8 cellular contexts compared by ENCODE assay signal in genomic region chr11:66744485-66745355, GRCh38. TPM values are rescaled to one million over a fixed set of nuclear protein-coding genes. Genes with fewer than 3 reads are reported as not detected.
DNase-seq lines count a peak whose midpoint lies in the region; ATAC-seq and TF ChIP-seq lines count a peak whose summit lies in the region.

No MANE protein-coding gene starts in this region.

- H3K9ac ChIP-seq in BLaER1 treated with 17β-estradiol and CSF1 and Interleukin-3, amounts not matched to agents 10 nM and 100 nM: peak overlapping the region; percentile 80 to 92 (median 86)
- H3K9ac ChIP-seq in duodenal mucosa (ENCODE audit: low read depth in 1 of 2, low read length in 2 of 2): peak overlapping the region; percentile 87 to 90

- H3K9me3 Mint-ChIP-seq in activated CD4-positive, alpha-beta memory T cell treated with anti-CD3 and anti-CD28 coated beads, Interleukin-2, amount 10 ng/mL, durations not matched to agents 7 days and 5 days: peaks cover 10% of the 10 kb centered on the region

- peak; percentile 83 for ATAC-seq in GM19372 (IDR thresholded peaks at IDR 0.05; ENCODE audit: low read depth, unreplicated experiment)
- ATAC-seq in HG03565 (IDR thresholded peaks at IDR 0.05; ENCODE audit: unreplicated experiment): peak; percentile 80
- peak; percentile 94 to 95 for ATAC-seq in lower lobe of right lung

- H3K4me3 ChIP-seq in BLaER1 treated with 17β-estradiol and CSF1 and Interleukin-3, amounts not matched to agents 10 nM and 100 nM: peak overlapping the region; percentile 71 to 96 (median 81)
- H3K4me3 ChIP-seq in duodenal mucosa (ENCODE audit: low read depth in 1 of 2, low read length in 2 of 2) (peak overlapping the region; percentile 84 to 90), lower lobe of right lung (peak overlapping the region; percentile 87)

- intact Hi-C loops in lower lobe of right lung (cut with DNase I): no loop called here

- H3K27me3 Mint-ChIP-seq in activated CD4-positive, alpha-beta memory T cell treated with anti-CD3 and anti-CD28 coated beads, Interleukin-2, amount 10 ng/mL, durations not matched to agents 7 days and 5 days: no peaks in the 10 kb centered on the region

- H4K20me1 ChIP-seq in BLaER1 treated with 17β-estradiol and CSF1 and Interleukin-3, amounts not matched to agents 10 nM and 100 nM: no peaks in the 10 kb centered on the region; a peak in 1 of 22 replicates

- H3K36me3 Mint-ChIP-seq in activated CD4-positive, alpha-beta memory T cell treated with anti-CD3 and anti-CD28 coated beads, Interleukin-2, amount 10 ng/mL, durations not matched to agents 7 days and 5 days (ENCODE audit: low read depth): peaks cover 5% of the 10 kb centered on the region

- peaks cover 15 to 29% (median 21%) of the 10 kb centered on the region in 11 experiments for H3K9me3 ChIP-seq in BLaER1 treated with 17β-estradiol and CSF1 and Interleukin-3, amounts not matched to agents 10 nM and 100 nM (replicated peaks in 1 of 11)
- H3K9me3 ChIP-seq in duodenal mucosa (ENCODE audit: control insufficient read depth in 1 of 2, low read length in 2 of 2) (no peaks in the 10 kb centered on the region), lower lobe of right lung (no peaks in the 10 kb centered on the region)

- peak overlapping the region; percentile 87 for H3K4me3 Mint-ChIP-seq in activated CD4-positive, alpha-beta memory T cell treated with anti-CD3 and anti-CD28 coated beads, Interleukin-2, amount 10 ng/mL, durations not matched to agents 7 days and 5 days

- peaks cover 11 to 21% (median 16%) of the 10 kb centered on the region in 10 experiments; a peak in 19 of 20 replicates for H3K4me1 ChIP-seq in BLaER1 treated with 17β-estradiol and CSF1 and Interleukin-3, amounts not matched to agents 10 nM and 100 nM
- H3K4me1 ChIP-seq in duodenal mucosa (ENCODE audit: control insufficient read depth in 1 of 2, insufficient read depth in 2 of 2, low read length in 2 of 2) (peaks cover 9% of the 10 kb centered on the region in 2 donors), lower lobe of right lung (peaks cover 8% of the 10 kb centered on the region)

- peak overlapping the region; percentile 63 for H3K27ac Mint-ChIP-seq in activated CD4-positive, alpha-beta memory T cell treated with anti-CD3 and anti-CD28 coated beads, Interleukin-2, amount 10 ng/mL, durations not matched to agents 7 days and 5 days

- no peak for TF ChIP-seq CTCF in lower lobe of right lung (IDR thresholded peaks at IDR 0.05)

- 0 out of 22 replicates have a peak, but pooled peaks cover 0 to 6% (median 0%) of the 10 kb centered on the region in 11 experiments for H3K36me3 ChIP-seq in BLaER1 treated with 17β-estradiol and CSF1 and Interleukin-3, amounts not matched to agents 10 nM and 100 nM
- H3K36me3 ChIP-seq in duodenal mucosa (ENCODE audit: control insufficient read depth in 1 of 2, insufficient read depth in 2 of 2, low read length in 2 of 2) (no peaks in the 10 kb centered on the region), lower lobe of right lung (no peaks in the 10 kb centered on the region)

- no peaks in the 10 kb centered on the region for H3K27me3 ChIP-seq in BLaER1 treated with 17β-estradiol and CSF1 and Interleukin-3, amounts not matched to agents 10 nM and 100 nM
- H3K27me3 ChIP-seq in duodenal mucosa (ENCODE audit: control insufficient read depth in 1 of 2, insufficient read depth in 2 of 2, low read length in 2 of 2) (no peaks in the 10 kb centered on the region), lower lobe of right lung (ENCODE audit: low read depth) (no peaks in the 10 kb centered on the region)

- peak overlapping the region; percentile 82 to 96 (median 94) for H3K4me2 ChIP-seq in BLaER1 treated with 17β-estradiol and CSF1 and Interleukin-3, amounts not matched to agents 10 nM and 100 nM

- POLR2A ChIA-PET in activated CD4-positive, alpha-beta memory T cell treated with anti-CD3 and anti-CD28 coated beads, Interleukin-2, amount 10 ng/mL, durations not matched to agents 7 days and 5 days (lab: Charles Lee): interaction anchor here (0.9 to 1.4 kb wide), 7 partner anchors 18 to 214 kb away, joined by 3 to 6 read pairs (median 3); partner anchors contain the start of gene PC

- DNase-seq in NCI-H774 (lab: John Stamatoyannopoulos, UW): peak; percentile 89
- DNase-seq in activated CD4-positive, alpha-beta memory T cell treated with anti-CD3 and anti-CD28 coated beads, Interleukin-2, amount 10 ng/mL, durations not matched to agents 7 days and 5 days: peak; percentile 90
- peak; percentile 91 for DNase-seq in lower lobe of right lung
- DNase-seq in stimulated activated CD4-positive, alpha-beta T cell treated with anti-CD3 and anti-CD28 coated beads, TNF-alpha, amount 100 ng/mL, for 24 hours (ENCODE audit: low read depth in 3 of 3): peak; percentile 69 to 87 (median 83)

- CTCF ChIA-PET in activated CD4-positive, alpha-beta memory T cell treated with anti-CD3 and anti-CD28 coated beads, Interleukin-2, amount 10 ng/mL, durations not matched to agents 7 days and 5 days (lab: Charles Lee): no interaction called here

- H3K4me1 Mint-ChIP-seq in activated CD4-positive, alpha-beta memory T cell treated with anti-CD3 and anti-CD28 coated beads, Interleukin-2, amount 10 ng/mL, durations not matched to agents 7 days and 5 days: peaks cover 19% of the 10 kb centered on the region

- peak overlapping the region; percentile 68 to 84 (median 81) for H3K27ac ChIP-seq in BLaER1 treated with 17β-estradiol and CSF1 and Interleukin-3, amounts not matched to agents 10 nM and 100 nM
- H3K27ac ChIP-seq in duodenal mucosa (ENCODE audit: low read depth, low read length): peak overlapping the region; percentile 89
- peak overlapping the region; percentile 84 for H3K27ac ChIP-seq in lower lobe of right lung

RNA-seq across cellular contexts. Expression of gene SPTBN2, which starts 15.7 kb away (rescaled TPM):
- total RNA-seq in activated CD4-positive, alpha-beta memory T cell treated with anti-CD3 and anti-CD28 coated beads, Interleukin-2, amount 10 ng/mL, durations not matched to agents 7 days and 5 days: under 1 TPM; 0.18 to 0.25 TPM
- 6.4 TPM for total RNA-seq in lower lobe of right lung

Comparison
In these comparisons a context has a peak if more than half of its experiments do, and no peak if none do; other contexts are left out.
1. Peak in every context shown above with its lines: DNase-seq, ATAC-seq, H3K4me3 ChIP-seq and H3K27ac ChIP-seq.